1 cellular context compared by ENCODE assay signal in genomic region chr22:29307658-29308147, GRCh38.
TF ChIP-seq lines count a peak whose summit lies in the region.

No MANE protein-coding gene starts in this region.

TF ChIP-seq in IMR-90, 13 proteins besides CTCF, POLR2A, EP300 and RAD21 (continued from another document):
- no peak for TF ChIP-seq RCOR1 (IDR thresholded peaks at IDR 0.05; ENCODE audit: insufficient replicate concordance, low read length)
- TF ChIP-seq, protein P1, sequence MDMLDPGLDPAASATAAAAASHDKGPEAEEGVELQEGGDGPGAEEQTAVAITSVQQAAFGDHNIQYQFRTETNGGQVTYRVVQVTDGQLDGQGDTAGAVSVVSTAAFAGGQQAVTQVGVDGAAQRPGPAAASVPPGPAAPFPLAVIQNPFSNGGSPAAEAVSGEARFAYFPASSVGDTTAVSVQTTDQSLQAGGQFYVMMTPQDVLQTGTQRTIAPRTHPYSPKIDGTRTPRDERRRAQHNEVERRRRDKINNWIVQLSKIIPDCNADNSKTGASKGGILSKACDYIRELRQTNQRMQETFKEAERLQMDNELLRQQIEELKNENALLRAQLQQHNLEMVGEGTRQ (IDR thresholded peaks at IDR 0.05; ENCODE audit: low read depth, low read length), result no peak
- TF ChIP-seq NFE2L2 (IDR thresholded peaks at IDR 0.05; ENCODE audit: low read depth, low read length), result no peak
- TF ChIP-seq, protein P2, sequence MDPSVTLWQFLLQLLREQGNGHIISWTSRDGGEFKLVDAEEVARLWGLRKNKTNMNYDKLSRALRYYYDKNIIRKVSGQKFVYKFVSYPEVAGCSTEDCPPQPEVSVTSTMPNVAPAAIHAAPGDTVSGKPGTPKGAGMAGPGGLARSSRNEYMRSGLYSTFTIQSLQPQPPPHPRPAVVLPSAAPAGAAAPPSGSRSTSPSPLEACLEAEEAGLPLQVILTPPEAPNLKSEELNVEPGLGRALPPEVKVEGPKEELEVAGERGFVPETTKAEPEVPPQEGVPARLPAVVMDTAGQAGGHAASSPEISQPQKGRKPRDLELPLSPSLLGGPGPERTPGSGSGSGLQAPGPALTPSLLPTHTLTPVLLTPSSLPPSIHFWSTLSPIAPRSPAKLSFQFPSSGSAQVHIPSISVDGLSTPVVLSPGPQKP (IDR thresholded peaks at IDR 0.05; ENCODE audit: borderline replicate concordance, low read depth, low read length), result no peak
- TF ChIP-seq RFX5 (IDR thresholded peaks at IDR 0.05; ENCODE audit: low read depth, low read length), result no peak
